Comparison of ENCODE assay signal across 22 cellular contexts in genomic region chr7:112997831-112998230, GRCh38.
"Had no signal": no experiment of that assay in that cellular context is flagged by ENCODE, and none has a peak within 500 bp of the region (broad histone marks: within the 10 kb centered on the region; RNA-seq: fewer than 3 reads in every experiment).

No MANE protein-coding gene starts in this region.

- ATAC-seq: activated T-helper 17 cell treated with anti-CD3 and anti-CD28 coated beads, Interleukin-2, amount 50 U/mL, for 72 hours; body of pancreas; gastroesophageal sphincter; heart left ventricle; left lung; right cardiac atrium; stimulated activated naive CD8-positive, alpha-beta T cell treated with anti-CD3 and anti-CD28 coated beads, Interleukin-15, amount 100 ng/mL, for 72 hours; WTC11 had no signal

- H3K4me3 ChIP-seq: body of pancreas, colonic mucosa, gastroesophageal sphincter, heart left ventricle, left lung, prostate gland, suprapubic skin, transverse colon had no signal

- H3K27ac ChIP-seq: body of pancreas, colonic mucosa, epithelial cell of prostate, gastroesophageal sphincter, heart left ventricle, left lung, prostate gland, suprapubic skin, transverse colon had no signal

- H3K27me3 ChIP-seq: body of pancreas, colonic mucosa, gastroesophageal sphincter, heart left ventricle, left lung, suprapubic skin, transverse colon had no signal

- H3K4me1 ChIP-seq: body of pancreas, colonic mucosa, gastroesophageal sphincter, left lung, prostate gland, suprapubic skin, transverse colon had no signal

- H3K36me3 ChIP-seq: colonic mucosa, gastroesophageal sphincter, heart left ventricle, left lung, prostate gland, suprapubic skin, transverse colon had no signal

- H3K9me3 ChIP-seq: body of pancreas, colonic mucosa, gastroesophageal sphincter, left lung, prostate gland, suprapubic skin, transverse colon had no signal

- DNase-seq: activated CD4-positive, alpha-beta memory T cell treated with anti-CD3 and anti-CD28 coated beads, Interleukin-2, amount 10 ng/mL, durations not matched to agents 7 days and 5 days; activated CD4-positive, alpha-beta T cell treated with anti-CD3 and anti-CD28 coated beads for 48 hours; activated naive CD4-positive, alpha-beta T cell treated with Interleukin-2 at 50 U/mL for 16 hours; activated naive CD8-positive, alpha-beta T cell treated with anti-CD3 and anti-CD28 coated beads, Interleukin-2, amount 10 ng/mL, durations not matched to agents 7 days and 5 days; activated T-cell treated with anti-CD3 and anti-CD28 coated beads, Interleukin-2, amount 50 U/mL, for 1 hour; body of pancreas; colonic mucosa; endodermal cell; heart left ventricle; left lung; nephron progenitor cell; right cardiac atrium; small intestine; stimulated activated CD4-positive, alpha-beta T cell treated with anti-CD3 and anti-CD28 coated beads, Interleukin-4, amount 100 ng/mL, for 1 hour; stimulated activated naive CD8-positive, alpha-beta T cell treated with anti-CD3 and anti-CD28 coated beads, Interleukin-15, amount 100 ng/mL, for 72 hours; transverse colon had no signal
